In the genomic region with DNA sequence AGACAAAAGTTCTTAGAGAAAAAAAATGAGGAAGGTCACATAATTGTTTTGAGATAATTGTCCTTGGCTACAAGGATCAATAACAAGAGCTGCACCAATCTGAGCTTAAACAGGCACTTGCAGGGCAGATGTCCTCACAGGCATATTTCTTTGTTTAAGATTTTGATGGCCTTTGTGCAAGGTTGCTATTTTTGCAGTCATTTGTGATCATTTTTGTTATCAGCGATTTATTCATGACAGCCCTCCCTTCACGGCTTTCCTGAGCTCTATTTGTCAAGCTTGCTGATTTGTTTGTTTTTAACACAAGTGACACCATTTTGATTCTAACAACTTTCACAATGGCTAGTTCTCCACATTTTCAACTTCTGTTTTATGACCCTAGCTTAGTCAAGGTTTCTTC, we compare ENCODE assay signal across 1 cellular context.
TF ChIP-seq lines count a peak whose summit lies in the region.

No MANE protein-coding gene starts in this region.

TF ChIP-seq in GM23338, 12 proteins besides CTCF, POLR2A, EP300 and RAD21 (continued from another document):
- TF ChIP-seq, protein P1, sequence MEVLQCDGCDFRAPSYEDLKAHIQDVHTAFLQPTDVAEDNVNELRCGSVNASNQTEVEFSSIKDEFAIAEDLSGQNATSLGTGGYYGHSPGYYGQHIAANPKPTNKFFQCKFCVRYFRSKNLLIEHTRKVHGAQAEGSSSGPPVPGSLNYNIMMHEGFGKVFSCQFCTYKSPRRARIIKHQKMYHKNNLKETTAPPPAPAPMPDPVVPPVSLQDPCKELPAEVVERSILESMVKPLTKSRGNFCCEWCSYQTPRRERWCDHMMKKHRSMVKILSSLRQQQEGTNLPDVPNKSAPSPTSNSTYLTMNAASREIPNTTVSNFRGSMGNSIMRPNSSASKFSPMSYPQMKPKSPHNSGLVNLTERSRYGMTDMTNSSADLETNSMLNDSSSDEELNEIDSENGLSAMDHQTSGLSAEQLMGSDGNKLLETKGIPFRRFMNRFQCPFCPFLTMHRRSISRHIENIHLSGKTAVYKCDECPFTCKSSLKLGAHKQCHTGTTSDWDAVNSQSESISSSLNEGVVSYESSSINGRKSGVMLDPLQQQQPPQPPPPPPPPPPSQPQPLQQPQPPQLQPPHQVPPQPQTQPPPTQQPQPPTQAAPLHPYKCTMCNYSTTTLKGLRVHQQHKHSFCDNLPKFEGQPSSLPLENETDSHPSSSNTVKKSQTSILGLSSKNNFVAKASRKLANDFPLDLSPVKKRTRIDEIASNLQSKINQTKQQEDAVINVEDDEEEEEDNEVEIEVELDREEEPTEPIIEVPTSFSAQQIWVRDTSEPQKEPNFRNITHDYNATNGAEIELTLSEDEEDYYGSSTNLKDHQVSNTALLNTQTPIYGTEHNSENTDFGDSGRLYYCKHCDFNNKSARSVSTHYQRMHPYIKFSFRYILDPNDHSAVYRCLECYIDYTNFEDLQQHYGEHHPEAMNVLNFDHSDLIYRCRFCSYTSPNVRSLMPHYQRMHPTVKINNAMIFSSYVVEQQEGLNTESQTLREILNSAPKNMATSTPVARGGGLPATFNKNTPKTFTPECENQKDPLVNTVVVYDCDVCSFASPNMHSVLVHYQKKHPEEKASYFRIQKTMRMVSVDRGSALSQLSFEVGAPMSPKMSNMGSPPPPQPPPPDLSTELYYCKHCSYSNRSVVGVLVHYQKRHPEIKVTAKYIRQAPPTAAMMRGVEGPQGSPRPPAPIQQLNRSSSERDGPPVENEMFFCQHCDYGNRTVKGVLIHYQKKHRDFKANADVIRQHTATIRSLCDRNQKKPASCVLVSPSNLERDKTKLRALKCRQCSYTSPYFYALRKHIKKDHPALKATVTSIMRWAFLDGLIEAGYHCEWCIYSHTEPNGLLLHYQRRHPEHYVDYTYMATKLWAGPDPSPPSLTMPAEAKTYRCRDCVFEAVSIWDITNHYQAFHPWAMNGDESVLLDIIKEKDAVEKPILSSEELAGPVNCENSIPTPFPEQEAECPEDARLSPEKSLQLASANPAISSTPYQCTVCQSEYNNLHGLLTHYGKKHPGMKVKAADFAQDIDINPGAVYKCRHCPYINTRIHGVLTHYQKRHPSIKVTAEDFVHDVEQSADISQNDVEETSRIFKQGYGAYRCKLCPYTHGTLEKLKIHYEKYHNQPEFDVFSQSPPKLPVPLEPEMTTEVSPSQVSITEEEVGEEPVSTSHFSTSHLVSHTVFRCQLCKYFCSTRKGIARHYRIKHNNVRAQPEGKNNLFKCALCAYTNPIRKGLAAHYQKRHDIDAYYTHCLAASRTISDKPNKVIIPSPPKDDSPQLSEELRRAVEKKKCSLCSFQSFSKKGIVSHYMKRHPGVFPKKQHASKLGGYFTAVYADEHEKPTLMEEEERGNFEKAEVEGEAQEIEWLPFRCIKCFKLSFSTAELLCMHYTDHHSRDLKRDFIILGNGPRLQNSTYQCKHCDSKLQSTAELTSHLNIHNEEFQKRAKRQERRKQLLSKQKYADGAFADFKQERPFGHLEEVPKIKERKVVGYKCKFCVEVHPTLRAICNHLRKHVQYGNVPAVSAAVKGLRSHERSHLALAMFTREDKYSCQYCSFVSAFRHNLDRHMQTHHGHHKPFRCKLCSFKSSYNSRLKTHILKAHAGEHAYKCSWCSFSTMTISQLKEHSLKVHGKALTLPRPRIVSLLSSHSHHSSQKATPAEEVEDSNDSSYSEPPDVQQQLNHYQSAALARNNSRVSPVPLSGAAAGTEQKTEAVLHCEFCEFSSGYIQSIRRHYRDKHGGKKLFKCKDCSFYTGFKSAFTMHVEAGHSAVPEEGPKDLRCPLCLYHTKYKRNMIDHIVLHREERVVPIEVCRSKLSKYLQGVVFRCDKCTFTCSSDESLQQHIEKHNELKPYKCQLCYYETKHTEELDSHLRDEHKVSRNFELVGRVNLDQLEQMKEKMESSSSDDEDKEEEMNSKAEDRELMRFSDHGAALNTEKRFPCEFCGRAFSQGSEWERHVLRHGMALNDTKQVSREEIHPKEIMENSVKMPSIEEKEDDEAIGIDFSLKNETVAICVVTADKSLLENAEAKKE (CRISPR knock-in tag; IDR thresholded peaks at IDR 0.05) = no peak
- no peak for TF ChIP-seq NANOG (IDR thresholded peaks at IDR 0.05; ENCODE audit: borderline replicate concordance)
- TF ChIP-seq, protein P2, sequence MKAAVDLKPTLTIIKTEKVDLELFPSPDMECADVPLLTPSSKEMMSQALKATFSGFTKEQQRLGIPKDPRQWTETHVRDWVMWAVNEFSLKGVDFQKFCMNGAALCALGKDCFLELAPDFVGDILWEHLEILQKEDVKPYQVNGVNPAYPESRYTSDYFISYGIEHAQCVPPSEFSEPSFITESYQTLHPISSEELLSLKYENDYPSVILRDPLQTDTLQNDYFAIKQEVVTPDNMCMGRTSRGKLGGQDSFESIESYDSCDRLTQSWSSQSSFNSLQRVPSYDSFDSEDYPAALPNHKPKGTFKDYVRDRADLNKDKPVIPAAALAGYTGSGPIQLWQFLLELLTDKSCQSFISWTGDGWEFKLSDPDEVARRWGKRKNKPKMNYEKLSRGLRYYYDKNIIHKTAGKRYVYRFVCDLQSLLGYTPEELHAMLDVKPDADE (IDR thresholded peaks at IDR 0.05) = no peak
